Comparison of ENCODE assay signal across 24 cellular contexts in the genomic region with DNA sequence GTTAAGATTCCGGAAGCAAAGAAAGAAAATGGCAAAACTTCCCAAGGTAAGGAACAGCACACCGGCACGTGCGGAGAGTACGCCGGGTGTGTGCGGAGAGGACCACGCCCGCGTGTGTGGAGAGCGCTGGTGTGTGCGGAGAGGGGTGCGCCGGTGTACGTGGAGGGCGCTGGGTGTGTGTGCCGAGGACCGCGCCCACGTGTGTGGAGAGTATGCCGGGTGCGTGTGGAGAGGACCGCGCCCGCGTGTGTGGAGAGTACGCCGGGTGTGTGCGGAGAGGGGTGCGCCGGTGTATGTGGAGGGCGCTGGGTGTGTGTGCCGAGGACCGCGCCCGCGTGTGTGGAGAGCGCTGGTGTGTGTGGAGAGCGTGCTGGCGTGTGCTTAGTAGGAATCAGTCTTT.
"Had no signal": no experiment of that assay in that cellular context is flagged by ENCODE, and none has a peak within 500 bp of the region (broad histone marks: within the 10 kb centered on the region; RNA-seq: fewer than 3 reads in every experiment).

No MANE protein-coding gene starts in this region.

- H3K36me3 ChIP-seq: cardiac muscle cell, right lobe of liver, thoracic aorta had no signal

- H3K27me3 ChIP-seq: body of pancreas, cardiac muscle cell, right lobe of liver had no signal

- H3K9me3 ChIP-seq: body of pancreas, heart right ventricle, right lobe of liver, thoracic aorta had no signal

- H3K4me1 ChIP-seq: body of pancreas, right lobe of liver had no signal

- H3K4me3 ChIP-seq: body of pancreas, cardiac muscle cell, heart right ventricle, right lobe of liver, skin epidermis, thoracic aorta had no signal

- H3K27ac ChIP-seq: body of pancreas, cardiac muscle cell, heart right ventricle, parathyroid adenoma, right lobe of liver, skin epidermis, thoracic aorta had no signal

- DNase-seq: activated CD4-positive, alpha-beta memory T cell treated with anti-CD3 and anti-CD28 coated beads, Interleukin-2, amount 10 ng/mL, durations not matched to agents 7 days and 5 days; activated CD4-positive, alpha-beta T cell treated with anti-CD3 and anti-CD28 coated beads for 4 hours; activated CD4-positive, CD25-positive, alpha-beta regulatory T cell; activated gamma-delta T cell; activated naive CD4-positive, alpha-beta T cell treated with anti-CD3 and anti-CD28 coated beads, Interleukin-2, amount 50 U/mL, for 16 hours; activated naive CD8-positive, alpha-beta T cell treated with anti-CD3 and anti-CD28 coated beads, Interleukin-2, amount 50 U/mL, for 24 hours; activated T-cell treated with anti-CD3 and anti-CD28 coated beads, Interleukin-2, amount 50 U/mL, for 72 hours; body of pancreas; dermis blood vessel endothelial cell; effector CD8-positive, alpha-beta T cell; erythroblast; foreskin fibroblast; islet precursor cell; nucleus accumbens; stimulated activated CD4-positive, alpha-beta T cell treated with anti-CD3 and anti-CD28 coated beads, Interleukin-2, amount 100 ng/mL, for 24 hours; stimulated activated naive B cell treated with anti-CD40 and anti-IgM and Interleukin-4, amounts not matched to agents 10 μg/mL and 1 μg/mL and 100 μg/mL, for 72 hours; SW 1271 had no signal

- ATAC-seq: activated naive CD8-positive, alpha-beta T cell treated with anti-CD3 and anti-CD28 coated beads, Interleukin-2, amount 50 U/mL, for 24 hours; activated T-cell treated with anti-CD3 and anti-CD28 coated beads, Interleukin-2, amount 50 U/mL, for 72 hours; body of pancreas; heart right ventricle; right lobe of liver; stimulated activated naive B cell treated with anti-CD40 and anti-IgM and Interleukin-4, amounts not matched to agents 10 μg/mL and 1 μg/mL and 100 μg/mL, for 72 hours; T-helper 17 cell had no signal

- H3K9ac ChIP-seq: parathyroid adenoma had no signal
